Comparison of ENCODE assay signal across 15 cellular contexts in genomic region chr6:33988121-33989015, GRCh38.
DNase-seq lines count a peak whose midpoint lies in the region; ATAC-seq, FAIRE-seq and TF ChIP-seq lines count a peak whose summit lies in the region.
"Had no signal": no experiment of that assay in that cellular context is flagged by ENCODE, and none has a peak within 500 bp of the region (broad histone marks: within the 10 kb centered on the region; RNA-seq: fewer than 3 reads in every experiment).

No MANE protein-coding gene starts in this region.

- peaks cover 11% of the 10 kb centered on the region for H3K9me3 Mint-ChIP-seq in WTC11
- H3K9me3 Mint-ChIP-seq: CD8-positive, alpha-beta T cell had no signal

- H3K4me3 ChIP-seq in pancreas, result no peak overlapping the region
- H3K4me3 ChIP-seq: SJSA1 had no signal

- no peak overlapping the region for H3K4me3 Mint-ChIP-seq in WTC11
- H3K4me3 Mint-ChIP-seq: activated CD4-positive, alpha-beta T cell treated with anti-CD3 and anti-CD28 coated beads for 36 hours; CD8-positive, alpha-beta T cell had no signal

- no peak for FAIRE-seq in pancreas (lab: Jason Lieb, UNC)

- H3K27me3 ChIP-seq in pancreas, result no peaks in the 10 kb centered on the region
- H3K27me3 ChIP-seq: SJSA1 had no signal

- 51 to 55% methylated on average over 16 of the region's 16 CpGs for WGBS in pancreas, 2 donors

- no peaks in the 10 kb centered on the region for H3K9me3 ChIP-seq in pancreas
- H3K9me3 ChIP-seq: SJSA1 had no signal

- TF ChIP-seq CTCF in WTC11 (IDR thresholded peaks at IDR 0.05) (no peak), pancreas (IDR thresholded peaks at IDR 0.05) (no peak)

- H3K27me3 Mint-ChIP-seq in WTC11 (ENCODE audit: low read depth), result peaks cover 47% of the 10 kb centered on the region

- intact Hi-C loops in pancreas (cut with DNase I), result no loop called here

- CTCF ChIA-PET in WTC11 (lab: Charles Lee), result interaction anchor here (0.5 to 1.2 kb wide), 5 partner anchors 21 to 175 kb away, joined by 3 to 5 read pairs (median 4); no protein-coding TSS in a partner anchor

- H3K27ac ChIP-seq in pancreas, result peak overlapping the region in 2 of 4 donors; percentile 16 to 58
- H3K27ac ChIP-seq: parathyroid adenoma, SJSA1 had no signal

- POLR2A ChIA-PET in WTC11 (lab: Charles Lee), result interaction anchor here (0.6 kb wide), 2 partner anchors 30 to 210 kb away, joined by 3 read pairs; no protein-coding TSS in a partner anchor

- ATAC-seq in WTC11 (no peak), pancreas (peak; percentile 60 to 86 (median 78)), HG02588 (IDR thresholded peaks at IDR 0.05; ENCODE audit: unreplicated experiment) (no peak), HG02759 (IDR thresholded peaks at IDR 0.05; ENCODE audit: unreplicated experiment) (no peak)
- ATAC-seq: activated CD4-positive, alpha-beta T cell treated with anti-CD3 and anti-CD28 coated beads for 36 hours; CD8-positive, alpha-beta T cell had no signal

- peak overlapping the region; percentile 58; the same call in 1 of the 2 replicates for H3K27ac Mint-ChIP-seq in WTC11
- H3K27ac Mint-ChIP-seq: activated CD4-positive, alpha-beta T cell treated with anti-CD3 and anti-CD28 coated beads for 36 hours; CD8-positive, alpha-beta T cell had no signal

- H3K36me3 ChIP-seq in pancreas, result no peaks in the 10 kb centered on the region
- H3K36me3 ChIP-seq: SJSA1 had no signal

- peaks cover 10% of the 10 kb centered on the region for H3K36me3 Mint-ChIP-seq in WTC11
- H3K36me3 Mint-ChIP-seq: CD8-positive, alpha-beta T cell had no signal

- no peaks in the 10 kb centered on the region for H3K4me1 ChIP-seq in pancreas
- H3K4me1 ChIP-seq: parathyroid adenoma, SJSA1 had no signal

- H3K4me1 Mint-ChIP-seq in WTC11, result peaks cover 23% of the 10 kb centered on the region
- H3K4me1 Mint-ChIP-seq: activated CD4-positive, alpha-beta T cell treated with anti-CD3 and anti-CD28 coated beads for 36 hours had no signal

- DNase-seq in DMS79 treated with DMSO at 0.1 percent for 48 hours (lab: John Stamatoyannopoulos, UW) (peak; percentile 76), NCI-H2081 treated with DMSO at 0.1 percent for 48 hours (lab: John Stamatoyannopoulos, UW) (peak; percentile 89), WTC11 (ENCODE audit: low spot score) (no peak), pancreas (peak in 1 of 6 donors; percentile 27), kidney tubule cell (ENCODE audit: low spot score) (no peak), middle frontal gyrus (ENCODE audit: extremely low spot score, low spot score) (no peak)
- DNase-seq: activated CD4-positive, alpha-beta T cell treated with anti-CD3 and anti-CD28 coated beads for 36 hours; activated gamma-delta T cell; CD8-positive, alpha-beta T cell; kidney glomerular epithelial cell; NCI-H1048 had no signal

TF ChIP-seq in WTC11, 78 proteins besides CTCF, POLR2A, EP300 and RAD21:
- no peak for TF ChIP-seq TEAD1 (CRISPR knock-in tag; IDR thresholded peaks at IDR 0.05)
- peak; percentile 48; the same call in 1 of the 2 replicates for TF ChIP-seq GABPB1 (CRISPR knock-in tag; IDR thresholded peaks at IDR 0.05)
- TF ChIP-seq ZNF263 (CRISPR knock-in tag; IDR thresholded peaks at IDR 0.05; ENCODE audit: low read depth), result no peak
TF ChIP-seq in WTC11: peak in this region for 1.

Comparison
In these comparisons a context has a peak if more than half of its experiments do, and no peak if none do; other contexts are left out.
1. DNase-seq: peak in DMS79 treated with DMSO at 0.1 percent for 48 hours (single experiment) and NCI-H2081 treated with DMSO at 0.1 percent for 48 hours (single experiment); none in WTC11 (single experiment), kidney tubule cell (single experiment) and middle frontal gyrus (single experiment).
2. ATAC-seq: peak in pancreas (4 of 4); none in WTC11 (single experiment), HG02588 (single experiment) and HG02759 (single experiment).